Comparison of ENCODE assay signal across 8 cellular contexts in the genomic region with DNA sequence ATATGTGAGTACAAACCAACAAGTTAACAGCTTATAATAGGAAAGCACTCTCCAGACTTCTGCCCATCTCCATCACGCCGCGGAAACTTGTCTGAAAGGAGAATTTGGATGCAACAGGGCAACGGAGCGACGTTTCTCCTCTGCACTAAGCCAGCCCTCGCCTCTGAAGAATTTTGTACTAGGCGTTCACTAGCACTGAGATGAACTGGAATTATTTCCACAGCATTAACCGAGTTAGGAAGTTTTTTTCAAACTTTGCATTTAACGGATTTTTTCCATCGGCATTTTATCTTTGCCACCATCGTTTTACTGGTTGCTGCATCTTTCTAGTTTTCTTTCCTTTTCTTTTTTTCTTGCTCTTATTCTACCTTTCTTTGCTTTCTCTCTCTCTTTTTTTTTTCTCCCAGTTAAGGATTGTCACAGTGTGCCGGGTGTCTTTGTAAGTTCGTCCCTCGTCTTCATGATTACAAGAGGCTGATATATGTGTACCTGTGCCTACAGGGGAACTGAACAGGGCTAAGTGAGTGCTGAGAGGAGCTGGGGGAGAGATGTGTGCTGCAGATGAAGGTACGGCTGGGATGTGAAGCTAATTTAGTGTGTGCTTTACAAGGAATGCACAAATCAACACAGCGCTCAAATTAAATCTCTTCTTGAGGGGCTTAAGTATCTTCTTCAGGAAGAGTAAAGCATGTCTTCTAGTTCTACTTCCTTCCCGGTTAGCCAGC.
DNase-seq lines count a peak whose midpoint lies in the region; TF ChIP-seq lines count a peak whose summit lies in the region.

No MANE protein-coding gene starts in this region.

- no peak overlapping the region for H3K9ac ChIP-seq in parathyroid adenoma

- no peaks in the 10 kb centered on the region for H3K79me2 ChIP-seq in parathyroid adenoma

- no peaks in the 10 kb centered on the region for H3K36me3 ChIP-seq in parathyroid adenoma (ENCODE audit: control insufficient read depth, insufficient read depth, low read length)

- H3K27me3 ChIP-seq in parathyroid adenoma (ENCODE audit: control insufficient read depth, insufficient read depth, low read length) = peaks cover 34% of the 10 kb centered on the region

- H3K4me3 ChIP-seq in GM08714 (ENCODE audit: low read length) (peak overlapping the region; percentile 67), parathyroid adenoma (ENCODE audit: low read depth, low read length) (no peak overlapping the region)

- peak overlapping the region; percentile 29 for H2AFZ ChIP-seq in parathyroid adenoma

- peaks cover 8% of the 10 kb centered on the region for H3K9me3 ChIP-seq in parathyroid adenoma (ENCODE audit: control insufficient read depth, low read length)

- H3K27ac ChIP-seq in caudate nucleus (ENCODE audit: low read depth, low read length) (peak overlapping the region; percentile 16), parathyroid adenoma (peak overlapping the region; percentile 48)

- no peak overlapping the region for H3K4me2 ChIP-seq in parathyroid adenoma (ENCODE audit: low read length)

- DNase-seq in NCI-H146 treated with DMSO at 0.1 percent for 48 hours (lab: John Stamatoyannopoulos, UW; ENCODE audit: unreplicated experiment) (peak; percentile 81), caudate nucleus (lab: John Stamatoyannopoulos, UW) (no peak), NCI-H2081 treated with DMSO at 0.1 percent for 48 hours (lab: John Stamatoyannopoulos, UW) (no peak), mesenteric fat pad (ENCODE audit: low spot score) (no peak), GF-D8 (lab: John Stamatoyannopoulos, UW) (no peak), OCI-M2 (lab: John Stamatoyannopoulos, UW; ENCODE audit: unreplicated experiment) (no peak)

- no peak for TF ChIP-seq CTCF in parathyroid adenoma (IDR thresholded peaks at IDR 0.05)

- H3K4me1 ChIP-seq in parathyroid adenoma = no peaks in the 10 kb centered on the region
